Comparison of ENCODE assay signal across 2 cellular contexts in the genomic region with DNA sequence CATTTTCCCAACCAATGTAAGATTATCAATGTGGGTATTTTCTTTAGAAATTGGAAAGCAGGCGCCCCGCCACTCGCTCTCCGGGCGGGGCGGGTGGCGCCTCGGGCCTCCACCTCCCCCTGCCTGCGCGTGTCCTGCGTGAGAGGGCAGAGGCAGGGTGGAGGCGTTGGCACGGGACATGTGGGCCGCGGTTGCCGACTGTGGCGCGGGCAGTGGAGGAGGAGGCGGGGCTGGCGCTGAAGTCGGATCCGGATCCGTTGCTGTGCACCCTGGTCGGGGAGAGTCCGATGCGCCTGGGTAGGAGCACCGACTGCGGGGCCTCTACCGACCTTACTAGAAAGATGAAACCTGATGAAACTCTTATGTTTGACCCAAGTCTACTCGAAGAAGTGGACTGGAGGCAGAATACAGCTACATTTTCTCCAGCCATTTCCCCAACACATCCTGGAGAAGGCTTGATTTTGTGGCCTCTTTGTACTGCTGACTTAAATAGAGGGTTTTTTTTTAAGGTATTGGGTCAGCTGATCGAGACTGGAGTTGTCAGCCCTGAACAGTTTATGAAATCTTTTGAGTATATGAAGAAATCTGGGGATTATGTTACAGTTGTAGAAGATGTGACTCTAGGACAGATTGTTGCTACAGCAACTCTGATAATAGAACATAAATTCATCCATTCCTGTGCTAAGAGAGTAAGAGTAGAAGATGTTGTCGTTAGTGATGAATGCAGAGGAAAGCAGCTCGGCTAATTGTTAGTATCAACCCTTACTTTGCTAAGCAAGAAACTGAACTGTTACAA.
TF ChIP-seq lines count a peak whose summit lies in the region.

No MANE protein-coding gene starts in this region.

TF ChIP-seq in GM23338, 12 proteins besides CTCF, POLR2A, EP300 and RAD21 (continues in another document):
- TF ChIP-seq POLR2AphosphoS5 (IDR thresholded peaks at IDR 0.05; ENCODE audit: low read depth) (no peak), ZNF114 (CRISPR knock-in tag; IDR thresholded peaks at IDR 0.05) (no peak), STAT1 (IDR thresholded peaks at IDR 0.05; ENCODE audit: unreplicated experiment) (no peak), CREB1 (CRISPR knock-in tag; IDR thresholded peaks at IDR 0.05; ENCODE audit: low read depth) (no peak), JUNB (IDR thresholded peaks at IDR 0.05; ENCODE audit: unreplicated experiment) (no peak), NANOG (IDR thresholded peaks at IDR 0.05; ENCODE audit: borderline replicate concordance) (no peak), ZNF331 (CRISPR knock-in tag; IDR thresholded peaks at IDR 0.05; ENCODE audit: low read depth) (no peak), EZH2phosphoT487 (IDR thresholded peaks at IDR 0.05; ENCODE audit: unreplicated experiment) (no peak)
- TF ChIP-seq, protein P1, sequence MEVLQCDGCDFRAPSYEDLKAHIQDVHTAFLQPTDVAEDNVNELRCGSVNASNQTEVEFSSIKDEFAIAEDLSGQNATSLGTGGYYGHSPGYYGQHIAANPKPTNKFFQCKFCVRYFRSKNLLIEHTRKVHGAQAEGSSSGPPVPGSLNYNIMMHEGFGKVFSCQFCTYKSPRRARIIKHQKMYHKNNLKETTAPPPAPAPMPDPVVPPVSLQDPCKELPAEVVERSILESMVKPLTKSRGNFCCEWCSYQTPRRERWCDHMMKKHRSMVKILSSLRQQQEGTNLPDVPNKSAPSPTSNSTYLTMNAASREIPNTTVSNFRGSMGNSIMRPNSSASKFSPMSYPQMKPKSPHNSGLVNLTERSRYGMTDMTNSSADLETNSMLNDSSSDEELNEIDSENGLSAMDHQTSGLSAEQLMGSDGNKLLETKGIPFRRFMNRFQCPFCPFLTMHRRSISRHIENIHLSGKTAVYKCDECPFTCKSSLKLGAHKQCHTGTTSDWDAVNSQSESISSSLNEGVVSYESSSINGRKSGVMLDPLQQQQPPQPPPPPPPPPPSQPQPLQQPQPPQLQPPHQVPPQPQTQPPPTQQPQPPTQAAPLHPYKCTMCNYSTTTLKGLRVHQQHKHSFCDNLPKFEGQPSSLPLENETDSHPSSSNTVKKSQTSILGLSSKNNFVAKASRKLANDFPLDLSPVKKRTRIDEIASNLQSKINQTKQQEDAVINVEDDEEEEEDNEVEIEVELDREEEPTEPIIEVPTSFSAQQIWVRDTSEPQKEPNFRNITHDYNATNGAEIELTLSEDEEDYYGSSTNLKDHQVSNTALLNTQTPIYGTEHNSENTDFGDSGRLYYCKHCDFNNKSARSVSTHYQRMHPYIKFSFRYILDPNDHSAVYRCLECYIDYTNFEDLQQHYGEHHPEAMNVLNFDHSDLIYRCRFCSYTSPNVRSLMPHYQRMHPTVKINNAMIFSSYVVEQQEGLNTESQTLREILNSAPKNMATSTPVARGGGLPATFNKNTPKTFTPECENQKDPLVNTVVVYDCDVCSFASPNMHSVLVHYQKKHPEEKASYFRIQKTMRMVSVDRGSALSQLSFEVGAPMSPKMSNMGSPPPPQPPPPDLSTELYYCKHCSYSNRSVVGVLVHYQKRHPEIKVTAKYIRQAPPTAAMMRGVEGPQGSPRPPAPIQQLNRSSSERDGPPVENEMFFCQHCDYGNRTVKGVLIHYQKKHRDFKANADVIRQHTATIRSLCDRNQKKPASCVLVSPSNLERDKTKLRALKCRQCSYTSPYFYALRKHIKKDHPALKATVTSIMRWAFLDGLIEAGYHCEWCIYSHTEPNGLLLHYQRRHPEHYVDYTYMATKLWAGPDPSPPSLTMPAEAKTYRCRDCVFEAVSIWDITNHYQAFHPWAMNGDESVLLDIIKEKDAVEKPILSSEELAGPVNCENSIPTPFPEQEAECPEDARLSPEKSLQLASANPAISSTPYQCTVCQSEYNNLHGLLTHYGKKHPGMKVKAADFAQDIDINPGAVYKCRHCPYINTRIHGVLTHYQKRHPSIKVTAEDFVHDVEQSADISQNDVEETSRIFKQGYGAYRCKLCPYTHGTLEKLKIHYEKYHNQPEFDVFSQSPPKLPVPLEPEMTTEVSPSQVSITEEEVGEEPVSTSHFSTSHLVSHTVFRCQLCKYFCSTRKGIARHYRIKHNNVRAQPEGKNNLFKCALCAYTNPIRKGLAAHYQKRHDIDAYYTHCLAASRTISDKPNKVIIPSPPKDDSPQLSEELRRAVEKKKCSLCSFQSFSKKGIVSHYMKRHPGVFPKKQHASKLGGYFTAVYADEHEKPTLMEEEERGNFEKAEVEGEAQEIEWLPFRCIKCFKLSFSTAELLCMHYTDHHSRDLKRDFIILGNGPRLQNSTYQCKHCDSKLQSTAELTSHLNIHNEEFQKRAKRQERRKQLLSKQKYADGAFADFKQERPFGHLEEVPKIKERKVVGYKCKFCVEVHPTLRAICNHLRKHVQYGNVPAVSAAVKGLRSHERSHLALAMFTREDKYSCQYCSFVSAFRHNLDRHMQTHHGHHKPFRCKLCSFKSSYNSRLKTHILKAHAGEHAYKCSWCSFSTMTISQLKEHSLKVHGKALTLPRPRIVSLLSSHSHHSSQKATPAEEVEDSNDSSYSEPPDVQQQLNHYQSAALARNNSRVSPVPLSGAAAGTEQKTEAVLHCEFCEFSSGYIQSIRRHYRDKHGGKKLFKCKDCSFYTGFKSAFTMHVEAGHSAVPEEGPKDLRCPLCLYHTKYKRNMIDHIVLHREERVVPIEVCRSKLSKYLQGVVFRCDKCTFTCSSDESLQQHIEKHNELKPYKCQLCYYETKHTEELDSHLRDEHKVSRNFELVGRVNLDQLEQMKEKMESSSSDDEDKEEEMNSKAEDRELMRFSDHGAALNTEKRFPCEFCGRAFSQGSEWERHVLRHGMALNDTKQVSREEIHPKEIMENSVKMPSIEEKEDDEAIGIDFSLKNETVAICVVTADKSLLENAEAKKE (CRISPR knock-in tag; IDR thresholded peaks at IDR 0.05): no peak
- TF ChIP-seq, protein P2, sequence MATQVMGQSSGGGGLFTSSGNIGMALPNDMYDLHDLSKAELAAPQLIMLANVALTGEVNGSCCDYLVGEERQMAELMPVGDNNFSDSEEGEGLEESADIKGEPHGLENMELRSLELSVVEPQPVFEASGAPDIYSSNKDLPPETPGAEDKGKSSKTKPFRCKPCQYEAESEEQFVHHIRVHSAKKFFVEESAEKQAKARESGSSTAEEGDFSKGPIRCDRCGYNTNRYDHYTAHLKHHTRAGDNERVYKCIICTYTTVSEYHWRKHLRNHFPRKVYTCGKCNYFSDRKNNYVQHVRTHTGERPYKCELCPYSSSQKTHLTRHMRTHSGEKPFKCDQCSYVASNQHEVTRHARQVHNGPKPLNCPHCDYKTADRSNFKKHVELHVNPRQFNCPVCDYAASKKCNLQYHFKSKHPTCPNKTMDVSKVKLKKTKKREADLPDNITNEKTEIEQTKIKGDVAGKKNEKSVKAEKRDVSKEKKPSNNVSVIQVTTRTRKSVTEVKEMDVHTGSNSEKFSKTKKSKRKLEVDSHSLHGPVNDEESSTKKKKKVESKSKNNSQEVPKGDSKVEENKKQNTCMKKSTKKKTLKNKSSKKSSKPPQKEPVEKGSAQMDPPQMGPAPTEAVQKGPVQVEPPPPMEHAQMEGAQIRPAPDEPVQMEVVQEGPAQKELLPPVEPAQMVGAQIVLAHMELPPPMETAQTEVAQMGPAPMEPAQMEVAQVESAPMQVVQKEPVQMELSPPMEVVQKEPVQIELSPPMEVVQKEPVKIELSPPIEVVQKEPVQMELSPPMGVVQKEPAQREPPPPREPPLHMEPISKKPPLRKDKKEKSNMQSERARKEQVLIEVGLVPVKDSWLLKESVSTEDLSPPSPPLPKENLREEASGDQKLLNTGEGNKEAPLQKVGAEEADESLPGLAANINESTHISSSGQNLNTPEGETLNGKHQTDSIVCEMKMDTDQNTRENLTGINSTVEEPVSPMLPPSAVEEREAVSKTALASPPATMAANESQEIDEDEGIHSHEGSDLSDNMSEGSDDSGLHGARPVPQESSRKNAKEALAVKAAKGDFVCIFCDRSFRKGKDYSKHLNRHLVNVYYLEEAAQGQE (IDR thresholded peaks at IDR 0.05; ENCODE audit: unreplicated experiment): no peak

TF ChIP-seq in SK-N-SH, 30 proteins besides CTCF, POLR2A, EP300 and RAD21:
- TF ChIP-seq NFIC (IDR thresholded peaks at IDR 0.05; ENCODE audit: borderline replicate concordance) (no peak), SIN3A (IDR thresholded peaks at IDR 0.05; ENCODE audit: borderline replicate concordance, low read depth, low read length) (no peak)
- TF ChIP-seq, protein P3, sequence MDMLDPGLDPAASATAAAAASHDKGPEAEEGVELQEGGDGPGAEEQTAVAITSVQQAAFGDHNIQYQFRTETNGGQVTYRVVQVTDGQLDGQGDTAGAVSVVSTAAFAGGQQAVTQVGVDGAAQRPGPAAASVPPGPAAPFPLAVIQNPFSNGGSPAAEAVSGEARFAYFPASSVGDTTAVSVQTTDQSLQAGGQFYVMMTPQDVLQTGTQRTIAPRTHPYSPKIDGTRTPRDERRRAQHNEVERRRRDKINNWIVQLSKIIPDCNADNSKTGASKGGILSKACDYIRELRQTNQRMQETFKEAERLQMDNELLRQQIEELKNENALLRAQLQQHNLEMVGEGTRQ (IDR thresholded peaks at IDR 0.05; ENCODE audit: borderline replicate concordance, low read depth, low read length): no peak
- TF ChIP-seq, protein P4, sequence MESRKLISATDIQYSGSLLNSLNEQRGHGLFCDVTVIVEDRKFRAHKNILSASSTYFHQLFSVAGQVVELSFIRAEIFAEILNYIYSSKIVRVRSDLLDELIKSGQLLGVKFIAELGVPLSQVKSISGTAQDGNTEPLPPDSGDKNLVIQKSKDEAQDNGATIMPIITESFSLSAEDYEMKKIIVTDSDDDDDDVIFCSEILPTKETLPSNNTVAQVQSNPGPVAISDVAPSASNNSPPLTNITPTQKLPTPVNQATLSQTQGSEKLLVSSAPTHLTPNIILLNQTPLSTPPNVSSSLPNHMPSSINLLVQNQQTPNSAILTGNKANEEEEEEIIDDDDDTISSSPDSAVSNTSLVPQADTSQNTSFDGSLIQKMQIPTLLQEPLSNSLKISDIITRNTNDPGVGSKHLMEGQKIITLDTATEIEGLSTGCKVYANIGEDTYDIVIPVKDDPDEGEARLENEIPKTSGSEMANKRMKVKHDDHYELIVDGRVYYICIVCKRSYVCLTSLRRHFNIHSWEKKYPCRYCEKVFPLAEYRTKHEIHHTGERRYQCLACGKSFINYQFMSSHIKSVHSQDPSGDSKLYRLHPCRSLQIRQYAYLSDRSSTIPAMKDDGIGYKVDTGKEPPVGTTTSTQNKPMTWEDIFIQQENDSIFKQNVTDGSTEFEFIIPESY (IDR thresholded peaks at IDR 0.05; ENCODE audit: borderline replicate concordance, low read depth): no peak
